Comparison of ENCODE assay signal across 21 cellular contexts in the genomic region with DNA sequence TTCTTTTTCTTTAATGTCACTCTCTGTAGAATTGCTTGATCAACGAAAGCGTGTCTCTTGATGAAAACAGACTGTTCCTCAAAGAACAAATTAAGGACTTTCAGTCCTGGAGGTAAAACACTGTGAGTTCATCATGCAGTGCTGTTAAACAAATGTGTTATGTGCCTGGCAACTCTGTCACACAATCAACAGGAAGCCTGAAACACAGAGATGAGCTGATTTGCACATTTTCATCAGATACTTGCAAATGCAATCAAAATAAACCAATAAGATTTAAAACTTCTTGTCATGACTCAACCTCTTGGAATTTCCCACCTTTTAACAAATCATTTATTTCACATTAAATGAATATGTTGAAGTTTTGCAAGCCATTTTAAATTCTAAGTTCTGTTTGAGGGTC.
DNase-seq lines count a peak whose midpoint lies in the region; FAIRE-seq and TF ChIP-seq lines count a peak whose summit lies in the region.
"Had no signal": no experiment of that assay in that cellular context is flagged by ENCODE, and none has a peak within 500 bp of the region (broad histone marks: within the 10 kb centered on the region; RNA-seq: fewer than 3 reads in every experiment).

No MANE protein-coding gene starts in this region.

- H3K27ac ChIP-seq in endothelial cell of umbilical vein (ENCODE audit: insufficient read depth, low read depth, low read length), result no peak overlapping the region
- H3K27ac ChIP-seq in neural cell (ENCODE audit: low read length), result no peak overlapping the region

- H3K9me1 ChIP-seq in endothelial cell of umbilical vein (replicated peaks; ENCODE audit: control insufficient read depth, extremely low read depth, insufficient read depth, low read length), result no peaks in the 10 kb centered on the region

- TF ChIP-seq CTCF in Loucy (conservative IDR thresholded peaks at IDR 0.05; ENCODE audit: low read length), result no peak
- no peak for TF ChIP-seq CTCF in endothelial cell of umbilical vein (IDR thresholded peaks at IDR 0.05; ENCODE audit: extremely low read depth in 1 of 2, insufficient read depth in 1 of 2, low read depth in 1 of 2, low read length in 2 of 2)
- no peak for TF ChIP-seq CTCF in neural cell (IDR thresholded peaks at IDR 0.05; ENCODE audit: poor library complexity, severe bottlenecking)
- no peak for TF ChIP-seq CTCF in type B pancreatic cell (conservative IDR thresholded peaks at IDR 0.05)

- no peaks in the 10 kb centered on the region for H3K4me1 ChIP-seq in Loucy (ENCODE audit: insufficient read depth, low read length, poor library complexity, severe bottlenecking)
- H3K4me1 ChIP-seq in endothelial cell of umbilical vein (ENCODE audit: control insufficient read depth, extremely low read depth, insufficient read depth, low read length), result peaks cover 6% of the 10 kb centered on the region

- no peaks in the 10 kb centered on the region for H3K27me3 ChIP-seq in Loucy (ENCODE audit: insufficient read depth, low read length, poor library complexity, severe bottlenecking)
- peaks cover 8 to 11% of the 10 kb centered on the region in 2 experiments for H3K27me3 ChIP-seq in endothelial cell of umbilical vein (ENCODE audit: control insufficient read depth in 2 of 2, insufficient read depth in 2 of 2, low read length in 2 of 2)
- H3K27me3 ChIP-seq in neural cell (ENCODE audit: insufficient read depth, low read depth, low read length), result no peaks in the 10 kb centered on the region

- 0 out of 2 replicates have a peak overlapping the region, but pooled peaks have one; percentile 28 for H2AFZ ChIP-seq in Loucy (ENCODE audit: low read length)
- no peak overlapping the region for H2AFZ ChIP-seq in endothelial cell of umbilical vein (ENCODE audit: low read depth, low read length)
- H2AFZ ChIP-seq in neural cell (ENCODE audit: low read depth, low read length), result no peak overlapping the region

- no peak overlapping the region for H3K9ac ChIP-seq in Loucy (ENCODE audit: low read depth, low read length, poor library complexity, severe bottlenecking)
- H3K9ac ChIP-seq in endothelial cell of umbilical vein (replicated peaks; ENCODE audit: extremely low read depth, insufficient read depth, low read length), result no peak overlapping the region
- H3K9ac ChIP-seq in neural cell (ENCODE audit: low read length), result no peak overlapping the region

- H3K9me2 ChIP-seq in Loucy (replicated peaks; ENCODE audit: low read depth, low read length), result no peaks in the 10 kb centered on the region
- no peaks in the 10 kb centered on the region for H3K9me2 ChIP-seq in neural cell (ENCODE audit: insufficient read depth, low read length)

- H3K36me3 Mint-ChIP-seq in type B pancreatic cell, result no peaks in the 10 kb centered on the region
- H3K36me3 Mint-ChIP-seq: CD4-positive, CD25-positive, alpha-beta regulatory T cell had no signal

- TF ChIP-seq RAD21 in neural cell (conservative IDR thresholded peaks at IDR 0.05), result no peak

- H3F3A ChIP-seq in Loucy (ENCODE audit: low read depth) (no peaks in the 10 kb centered on the region), neural cell (ENCODE audit: insufficient read depth, low read length, poor library complexity, severe bottlenecking) (no peaks in the 10 kb centered on the region)

- peaks cover 14% of the 10 kb centered on the region for H3K27me3 Mint-ChIP-seq in type B pancreatic cell

- no peak overlapping the region for H3K4me3 ChIP-seq in Loucy (ENCODE audit: low read length, poor library complexity, severe bottlenecking)
- H3K4me3 ChIP-seq in endothelial cell of umbilical vein (replicated peaks in 1 of 3; ENCODE audit: insufficient read depth in 1 of 3, low read depth in 1 of 3, low read length in 3 of 3), result no peak overlapping the region
- H3K4me3 ChIP-seq in neural cell (ENCODE audit: low read length), result no peak overlapping the region

- CTCF ChIA-PET in endothelial cell of umbilical vein (lab: Charles Lee), result interaction anchor here (1.1 to 1.2 kb wide), 2 partner anchors 9 to 15 kb away, joined by 3 to 5 read pairs; no protein-coding TSS in a partner anchor

- H4K20me1 ChIP-seq in Loucy (ENCODE audit: insufficient read depth, low read length, poor library complexity, severe bottlenecking), result no peaks in the 10 kb centered on the region
- no peaks in the 10 kb centered on the region for H4K20me1 ChIP-seq in endothelial cell of umbilical vein (replicated peaks; ENCODE audit: control insufficient read depth, extremely low read depth, insufficient read depth, low read length)
- no peaks in the 10 kb centered on the region for H4K20me1 ChIP-seq in neural cell (ENCODE audit: insufficient read depth)

- TF ChIP-seq POLR2A in H54 (IDR thresholded peaks at IDR 0.05; ENCODE audit: low read depth, low read length), result no peak
- no peak for TF ChIP-seq POLR2A in endothelial cell of umbilical vein (IDR thresholded peaks at IDR 0.05; ENCODE audit: low read depth, low read length)

- no peak overlapping the region for H3K27ac Mint-ChIP-seq in type B pancreatic cell
- H3K27ac Mint-ChIP-seq: CD4-positive, CD25-positive, alpha-beta regulatory T cell; HFFc6 had no signal

- no TSS peak for BruUV-seq in endothelial cell of umbilical vein (replicated peaks; lab: Mats Ljungman, UMichigan)

- H3K9me3 ChIP-seq in Loucy (ENCODE audit: insufficient read depth, low read depth, low read length) (no peaks in the 10 kb centered on the region), endothelial cell of umbilical vein (replicated peaks; ENCODE audit: control insufficient read depth, insufficient read depth, low read length) (no peaks in the 10 kb centered on the region), neural cell (ENCODE audit: low read length) (no peaks in the 10 kb centered on the region)

- DNase-seq in H54 (ENCODE audit: insufficient read length, low spot score), result no peak
- peak; percentile 15 for DNase-seq in endothelial cell of umbilical vein (ENCODE audit: low read depth, low spot score)
- DNase-seq in NCI-H128 (lab: John Stamatoyannopoulos, UW; ENCODE audit: unreplicated experiment), result no peak
- no peak for DNase-seq in occipital lobe (lab: John Stamatoyannopoulos, UW)
- DNase-seq in GM03348 (ENCODE audit: low spot score), result no peak
- no peak for DNase-seq in type B pancreatic cell (ENCODE audit: extremely low spot score, unreplicated experiment)
- DNase-seq: CD4-positive, CD25-positive, alpha-beta regulatory T cell; EL; GF-D8; HFFc6; KG1; MV-4-11; NCI-H1105 treated with DMSO at 0.1 percent for 48 hours; NCI-H1694 treated with DMSO at 0.1 percent for 48 hours; NCI-H2081 treated with DMSO at 0.1 percent for 48 hours; NCI-H2171 treated with DMSO at 0.1 percent for 48 hours; NCI-H526; SHP77 had no signal

- H3K79me2 ChIP-seq in Loucy (ENCODE audit: insufficient read depth, low read length) (no peaks in the 10 kb centered on the region), endothelial cell of umbilical vein (ENCODE audit: control insufficient read depth, insufficient read depth, low read length) (no peaks in the 10 kb centered on the region), neural cell (replicated peaks; ENCODE audit: insufficient read depth, low read length) (no peaks in the 10 kb centered on the region)

- no peaks in the 10 kb centered on the region for H3K36me3 ChIP-seq in Loucy (ENCODE audit: insufficient read depth, low read length)
- no peaks in the 10 kb centered on the region for H3K36me3 ChIP-seq in endothelial cell of umbilical vein (ENCODE audit: control insufficient read depth in 2 of 2, extremely low read depth in 1 of 2, insufficient read depth in 2 of 2, low read length in 2 of 2)
- no peaks in the 10 kb centered on the region for H3K36me3 ChIP-seq in neural cell (ENCODE audit: insufficient read depth, low read length)

- H3K4me1 Mint-ChIP-seq in type B pancreatic cell (ENCODE audit: unreplicated experiment), result no peaks in the 10 kb centered on the region

- no peak overlapping the region for H3K4me3 Mint-ChIP-seq in type B pancreatic cell
- H3K4me3 Mint-ChIP-seq: CD4-positive, CD25-positive, alpha-beta regulatory T cell; HFFc6 had no signal

- dilution Hi-C loops in endothelial cell of umbilical vein (cut with MboI; ENCODE audit: extremely low pct_ligation_motif_present, low sequenced_read_pairs), result no loop called here

- H3K4me2 ChIP-seq in Loucy (ENCODE audit: low read depth, low read length, poor library complexity, severe bottlenecking) (no peak overlapping the region), endothelial cell of umbilical vein (ENCODE audit: insufficient read depth, low read length) (peak overlapping the region; percentile 8), neural cell (ENCODE audit: low read length) (peak overlapping the region; percentile 21)

- intact Hi-C loops in endothelial cell of umbilical vein (cut with micrococcal nuclease), result no loop called here

- no peak for TF ChIP-seq EP300 in neural cell (conservative IDR thresholded peaks at IDR 0.05; ENCODE audit: poor library complexity, severe bottlenecking)

- FAIRE-seq in H54 (lab: Jason Lieb, UNC) (peak; percentile 71), endothelial cell of umbilical vein (lab: Jason Lieb, UNC) (peak; percentile 42)
- FAIRE-seq: GM19239 had no signal

- POLR2A ChIA-PET in endothelial cell of umbilical vein (lab: Charles Lee), result no interaction called here

- peaks cover 6% of the 10 kb centered on the region for H3K9me3 Mint-ChIP-seq in type B pancreatic cell
- H3K9me3 Mint-ChIP-seq: HFFc6 had no signal

TF ChIP-seq in endothelial cell of umbilical vein, 7 proteins besides CTCF, POLR2A, EP300 and RAD21:
- TF ChIP-seq, protein P1, sequence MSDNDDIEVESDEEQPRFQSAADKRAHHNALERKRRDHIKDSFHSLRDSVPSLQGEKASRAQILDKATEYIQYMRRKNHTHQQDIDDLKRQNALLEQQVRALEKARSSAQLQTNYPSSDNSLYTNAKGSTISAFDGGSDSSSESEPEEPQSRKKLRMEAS (IDR thresholded peaks at IDR 0.05; ENCODE audit: insufficient read depth, insufficient read length), result no peak
- TF ChIP-seq GATA2 (IDR thresholded peaks at IDR 0.05; ENCODE audit: insufficient read depth, insufficient read length, low read depth, low read length), result no peak

TF ChIP-seq in neural cell, 6 proteins besides CTCF, POLR2A, EP300 and RAD21 (continues in another document):
- TF ChIP-seq SMC3 (conservative IDR thresholded peaks at IDR 0.05; ENCODE audit: poor library complexity) (no peak), TAF1 (IDR thresholded peaks at IDR 0.05; ENCODE audit: low read depth) (no peak), MXI1 (conservative IDR thresholded peaks at IDR 0.05; ENCODE audit: poor library complexity, severe bottlenecking) (no peak), POLR2AphosphoS5 (IDR thresholded peaks at IDR 0.05) (no peak), EZH2 (IDR thresholded peaks at IDR 0.05; ENCODE audit: borderline replicate concordance, insufficient read depth, low read length, poor library complexity, severe bottlenecking) (no peak)
